ENCODE assay signal across 10 cellular contexts in genomic region chr3:120198305-120198878, GRCh38.
DNase-seq lines count a peak whose midpoint lies in the region; ATAC-seq, FAIRE-seq and TF ChIP-seq lines count a peak whose summit lies in the region.
"Had no signal": no experiment of that assay in that cellular context is flagged by ENCODE, and none has a peak within 500 bp of the region (broad histone marks: within the 10 kb centered on the region; RNA-seq: fewer than 3 reads in every experiment).

No MANE protein-coding gene starts in this region.

- POLR2A ChIA-PET in MCF 10A (lab: Yijun Ruan, JAX) (interaction anchor here (1.5 to 3.3 kb wide), 2 partner anchors 29 to 104 kb away, joined by 3 to 19 read pairs; partner anchors contain the start of gene GSK3B), H1 (lab: Charles Lee; ENCODE audit: partially characterized antibody) (no interaction called here)

- H2BK5ac ChIP-seq in H1 (ENCODE audit: low read depth, low read length): no peak overlapping the region

- H3K79me2 ChIP-seq in H1 (ENCODE audit: control insufficient read depth in 1 of 2, insufficient read depth in 2 of 2, low read length in 2 of 2): no peaks in the 10 kb centered on the region

- no peak for TF ChIP-seq EP300 in H1 (IDR thresholded peaks at IDR 0.05; ENCODE audit: borderline replicate concordance in 1 of 2, low read depth in 2 of 2, low read length in 2 of 2)

- 80% methylated on average over 3 of the region's 3 CpGs; no CpG with 5 or more reads in 1 of the 2 experiments for WGBS in H1 (ENCODE audit: extremely low coverage in 1 of 2, insufficient coverage in 1 of 2, insufficient read length in 1 of 2, insufficient replicate concordance in 2 of 2, low coverage in 1 of 2, low lambda C conversion rate in 2 of 2, missing lambda C conversion rate in 1 of 2), 2 experiments
- 54 to 64% (median 61%) methylated on average over 3 of the region's 3 CpGs for WGBS in small intestine, 3 donors

- H3K36me3 ChIP-seq in breast epithelium: no peaks in the 10 kb centered on the region
- H3K36me3 ChIP-seq in H1 (ENCODE audit: control insufficient read depth in 2 of 4, insufficient read depth in 4 of 4, low read length in 3 of 4): no peaks in the 10 kb centered on the region
- no peaks in the 10 kb centered on the region for H3K36me3 ChIP-seq in small intestine (ENCODE audit: control insufficient read depth in 2 of 2, insufficient read depth in 2 of 2, low read length in 2 of 2)

- no peak overlapping the region for H2BK12ac ChIP-seq in H1 (ENCODE audit: low read depth, low read length)

- BruUV-seq in MCF 10A (replicated peaks; lab: Mats Ljungman, UMichigan): no TSS peak

- H4K5ac ChIP-seq in H1 (ENCODE audit: insufficient read length, low read depth, low read length): no peak overlapping the region

- H3K56ac ChIP-seq in H1 (replicated peaks; ENCODE audit: insufficient read length, low read depth, low read length): no peak overlapping the region

- no peak overlapping the region for H3K27ac Mint-ChIP-seq in MCF 10A (ENCODE audit: low read depth, unreplicated experiment)

- no peak overlapping the region for H3K14ac ChIP-seq in H1 (ENCODE audit: insufficient read length)

- no peaks in the 10 kb centered on the region for H3K23me2 ChIP-seq in H1 (ENCODE audit: low read depth, low read length)

- no peak overlapping the region for H3K4me3 Mint-ChIP-seq in MCF 10A (ENCODE audit: unreplicated experiment)

- no peaks in the 10 kb centered on the region for H3K79me1 ChIP-seq in H1 (ENCODE audit: low read depth, low read length)

- no peak overlapping the region for H3K9ac ChIP-seq in H1 (replicated peaks in 1 of 4; ENCODE audit: extremely low read depth in 1 of 4, low read depth in 3 of 4, low read length in 3 of 4)

- no peaks in the 10 kb centered on the region for H3K4me1 ChIP-seq in breast epithelium
- H3K4me1 ChIP-seq in H1 (replicated peaks in 1 of 4; ENCODE audit: control insufficient read depth in 3 of 4, insufficient read depth in 4 of 4, low read length in 3 of 4): no peaks in the 10 kb centered on the region
- no peaks in the 10 kb centered on the region for H3K4me1 ChIP-seq in small intestine (ENCODE audit: control insufficient read depth in 2 of 2, insufficient read depth in 1 of 2, low read depth in 1 of 2, low read length in 1 of 2)

- CTCF ChIA-PET in MCF 10A (lab: Yijun Ruan, JAX): interaction anchor here (0.6 to 2.8 kb wide), 13 partner anchors 12 to 311 kb away, joined by 3 to 19 read pairs (median 3); no protein-coding TSS in a partner anchor
- CTCF ChIA-PET in H1 (lab: Charles Lee; ENCODE audit: partially characterized antibody): interaction anchor here (0.6 to 1.5 kb wide), 5 partner anchors 12 to 368 kb away, joined by 3 to 7 read pairs (median 3); no protein-coding TSS in a partner anchor

- H3K4ac ChIP-seq in H1 (replicated peaks; ENCODE audit: insufficient read length, low read depth, low read length): no peak overlapping the region

- intact Hi-C loops in MCF 10A (cut with micrococcal nuclease) (loop anchor here (1.0 kb wide), 2 partner anchors 306 to 377 kb away; no protein-coding TSS in a partner anchor), breast epithelium (cut with DNase I; ENCODE audit: low total_unique reads) (no loop called here)

- DNase-seq in MCF 10A (ENCODE audit: unreplicated experiment) (peak; percentile 55), breast epithelium (ENCODE audit: low spot score in 2 of 2) (no peak), NCI-H2196 (lab: John Stamatoyannopoulos, UW; ENCODE audit: unreplicated experiment) (peak; percentile 28), H1 (ENCODE audit: low read depth in 1 of 2, low spot score in 2 of 2) (no peak), small intestine (peak; percentile 42), cortex of kidney (lab: John Stamatoyannopoulos, UW) (no peak)
- DNase-seq: stimulated activated CD4-positive, alpha-beta T cell treated with anti-CD3 and anti-CD28 coated beads, Interleukin-1b, Interleukin-23, amount 100 ng/mL, for 48 hours had no signal

- H2BK120ac ChIP-seq in H1 (replicated peaks; ENCODE audit: low read depth, low read length): no peak overlapping the region

- no peak overlapping the region for H2AFZ ChIP-seq in H1 (ENCODE audit: low read length)

- H4K20me1 ChIP-seq in H1 (replicated peaks in 1 of 2; ENCODE audit: control insufficient read depth in 1 of 2, insufficient read depth in 2 of 2, low read length in 2 of 2): no peaks in the 10 kb centered on the region

- H3K4me3 ChIP-seq in breast epithelium (no peak overlapping the region), H1 (ENCODE audit: extremely low read depth in 1 of 4, insufficient read depth in 2 of 4, low read depth in 3 of 4, low read length in 4 of 4) (no peak overlapping the region), small intestine (ENCODE audit: low read depth in 1 of 2, low read length in 2 of 2) (no peak overlapping the region)

- no peak overlapping the region for H2BK20ac ChIP-seq in H1 (ENCODE audit: low read length)

- no peak overlapping the region for H3K27ac ChIP-seq in breast epithelium
- no peak overlapping the region for H3K27ac ChIP-seq in H1 (ENCODE audit: low read depth, low read length)
- no peak overlapping the region for H3K27ac ChIP-seq in small intestine (ENCODE audit: low read depth in 1 of 2, low read length in 1 of 2)

- H3K9me3 ChIP-seq in breast epithelium (no peaks in the 10 kb centered on the region), H1 (ENCODE audit: insufficient read depth in 2 of 2, low read depth in 1 of 2, low read length in 1 of 2) (no peaks in the 10 kb centered on the region), small intestine (ENCODE audit: control insufficient read depth, low read depth) (no peaks in the 10 kb centered on the region)

- H3K4me2 ChIP-seq in H1 (ENCODE audit: insufficient read depth in 1 of 2, low read depth in 2 of 2, low read length in 2 of 2): no peak overlapping the region

- H3K27me3 Mint-ChIP-seq in MCF 10A (ENCODE audit: insufficient read depth, unreplicated experiment): no peaks in the 10 kb centered on the region

- ATAC-seq in GM18498 (IDR thresholded peaks at IDR 0.05; ENCODE audit: unreplicated experiment): no peak
- ATAC-seq in GM19463 (IDR thresholded peaks at IDR 0.05; ENCODE audit: unreplicated experiment): no peak

- TF ChIP-seq RAD21 in H1 (IDR thresholded peaks at IDR 0.05 in 1 of 2, conservative IDR thresholded peaks at IDR 0.05 in 1 of 2; ENCODE audit: low read depth in 2 of 2, low read length in 2 of 2): peak; percentile 28 to 47; a peak in 3 of 4 replicates

- no peak overlapping the region for H2AK5ac ChIP-seq in H1 (ENCODE audit: low read depth, low read length)

- H4K8ac ChIP-seq in H1 (ENCODE audit: extremely low read depth, insufficient read depth, low read length): no peak overlapping the region

- TF ChIP-seq CTCF in MCF 10A (IDR thresholded peaks at IDR 0.05; ENCODE audit: unreplicated experiment): peak; percentile 41
- peak in 1 of 3 donors; percentile 22 for TF ChIP-seq CTCF in breast epithelium (IDR thresholded peaks at IDR 0.05)
- TF ChIP-seq CTCF in H1 (IDR thresholded peaks at IDR 0.05; ENCODE audit: control extremely low read depth in 1 of 3, insufficient read depth in 1 of 3, low read depth in 1 of 3, low read length in 3 of 3): no peak

- no peaks in the 10 kb centered on the region for H3K36me3 Mint-ChIP-seq in MCF 10A (ENCODE audit: insufficient read depth, unreplicated experiment)

- H2BK15ac ChIP-seq in H1 (ENCODE audit: low read length): no peak overlapping the region

- TF ChIP-seq POLR2A in breast epithelium (IDR thresholded peaks at IDR 0.05): no peak
- TF ChIP-seq POLR2A in H1 (IDR thresholded peaks at IDR 0.05; ENCODE audit: control extremely low read depth in 1 of 2, low read depth in 2 of 2, low read length in 2 of 2): no peak

- H3K27me3 ChIP-seq in breast epithelium (no peaks in the 10 kb centered on the region), H1 (replicated peaks in 1 of 4; ENCODE audit: control insufficient read depth in 3 of 4, extremely low read depth in 1 of 4, insufficient read depth in 3 of 4, low read length in 3 of 4) (no peaks in the 10 kb centered on the region), small intestine (ENCODE audit: control insufficient read depth in 2 of 2, insufficient read depth in 2 of 2, low read length in 2 of 2) (no peaks in the 10 kb centered on the region)

- peaks cover 6% of the 10 kb centered on the region for H3K4me1 Mint-ChIP-seq in MCF 10A (ENCODE audit: insufficient read depth, unreplicated experiment)

- no peak overlapping the region for H3K18ac ChIP-seq in H1 (ENCODE audit: extremely low read depth, low read length)

- H4K91ac ChIP-seq in H1 (replicated peaks; ENCODE audit: insufficient read length, low read length): no peak overlapping the region

- no peaks in the 10 kb centered on the region for H3K9me3 Mint-ChIP-seq in MCF 10A (ENCODE audit: unreplicated experiment)

- H3K23ac ChIP-seq in H1 (ENCODE audit: insufficient read length): no peak overlapping the region

- FAIRE-seq in H1 (lab: Jason Lieb, UNC): no peak
- FAIRE-seq in small intestine (lab: Jason Lieb, UNC): no peak
- FAIRE-seq: endometrium had no signal

TF ChIP-seq in H1, 55 proteins besides CTCF, POLR2A, EP300 and RAD21:
- TF ChIP-seq SUZ12 (IDR thresholded peaks at IDR 0.05; ENCODE audit: low read length): no peak
- TF ChIP-seq YY1 (IDR thresholded peaks at IDR 0.05; ENCODE audit: low read depth, low read length): no peak
- no peak for TF ChIP-seq KDM4A (IDR thresholded peaks at IDR 0.05; ENCODE audit: low read depth, low read length, severe bottlenecking)
- no peak for TF ChIP-seq BACH1 (IDR thresholded peaks at IDR 0.05; ENCODE audit: low read length)
- no peak for TF ChIP-seq CHD2 (IDR thresholded peaks at IDR 0.05; ENCODE audit: low read length)
- no peak for TF ChIP-seq TBP (IDR thresholded peaks at IDR 0.05; ENCODE audit: low read depth, low read length)

Comparison
In these comparisons a context has a peak if more than half of its experiments do, and no peak if none do; other contexts are left out.
1. DNase-seq: peak in MCF 10A (single experiment), NCI-H2196 (single experiment) and small intestine (single experiment); none in breast epithelium (0 of 2), H1 (0 of 2) and cortex of kidney (single experiment).